ENCODE assay signal across 8 cellular contexts in genomic region chr14:72894323-72894622, GRCh38. TPM values are rescaled to one million over a fixed set of nuclear protein-coding genes. Genes with fewer than 3 reads are reported as not detected.
DNase-seq lines count a peak whose midpoint lies in the region; ATAC-seq and TF ChIP-seq lines count a peak whose summit lies in the region.

No MANE protein-coding gene starts in this region.

- intact Hi-C loops in adrenal gland (cut with DNase I), result no loop called here

- POLR2A ChIA-PET in activated CD4-positive, alpha-beta T cell treated with anti-CD3 and anti-CD28 coated beads, Interleukin-2, amount 10 ng/mL, durations not matched to agents 7 days and 5 days (lab: Charles Lee), result no interaction called here

- H3K4me1 Mint-ChIP-seq in activated CD4-positive, alpha-beta T cell treated with anti-CD3 and anti-CD28 coated beads, Interleukin-2, amount 10 ng/mL, durations not matched to agents 7 days and 5 days, result peaks cover 25% of the 10 kb centered on the region

- TF ChIP-seq CTCF in adrenal gland (IDR thresholded peaks at IDR 0.05), result no peak
- no peak for TF ChIP-seq CTCF in liver (IDR thresholded peaks at IDR 0.05; ENCODE audit: low read depth, low read length, missing input control)

- H3K27ac Mint-ChIP-seq in activated CD4-positive, alpha-beta T cell treated with anti-CD3 and anti-CD28 coated beads, Interleukin-2, amount 10 ng/mL, durations not matched to agents 7 days and 5 days, result peak overlapping the region; percentile 80

- H3K4me3 Mint-ChIP-seq in activated CD4-positive, alpha-beta T cell treated with anti-CD3 and anti-CD28 coated beads, Interleukin-2, amount 10 ng/mL, durations not matched to agents 7 days and 5 days, result peak overlapping the region; percentile 92

- H3K27ac ChIP-seq in adrenal gland, result peak overlapping the region in 3 of 5 donors; percentile 33 to 48 (median 47)
- H3K27ac ChIP-seq in liver (ENCODE audit: low read depth in 1 of 2, low read length in 2 of 2), result peak overlapping the region; percentile 65 to 80
- no peak overlapping the region for H3K27ac ChIP-seq in thymus (ENCODE audit: low read depth)

- H3K9me3 ChIP-seq in adrenal gland (replicated peaks in 1 of 3) (no peaks in the 10 kb centered on the region), liver (ENCODE audit: control insufficient read depth in 4 of 4, low read length in 3 of 4) (no peaks in the 10 kb centered on the region), thymus (ENCODE audit: control insufficient read depth) (no peaks in the 10 kb centered on the region)

- peaks cover 67% of the 10 kb centered on the region for H3K27me3 Mint-ChIP-seq in activated CD4-positive, alpha-beta T cell treated with anti-CD3 and anti-CD28 coated beads, Interleukin-2, amount 10 ng/mL, durations not matched to agents 7 days and 5 days

- H3K4me3 ChIP-seq in adrenal gland (peak overlapping the region in 2 of 4 donors; percentile 84 to 92), liver (ENCODE audit: low read depth in 1 of 3, low read length in 3 of 3) (peak overlapping the region; percentile 65 to 96 (median 83)), thymus (ENCODE audit: low read length) (peak overlapping the region; percentile 78)

- H3K27me3 ChIP-seq in adrenal gland (no peaks in the 10 kb centered on the region), liver (ENCODE audit: control insufficient read depth in 4 of 4, insufficient read depth in 4 of 4, low read length in 3 of 4) (no peaks in the 10 kb centered on the region), thymus (ENCODE audit: control insufficient read depth, insufficient read depth) (peaks cover 50% of the 10 kb centered on the region)

- no peaks in the 10 kb centered on the region for H3K36me3 Mint-ChIP-seq in activated CD4-positive, alpha-beta T cell treated with anti-CD3 and anti-CD28 coated beads, Interleukin-2, amount 10 ng/mL, durations not matched to agents 7 days and 5 days (ENCODE audit: low read depth)

- no peak for TF ChIP-seq POLR2A in adrenal gland (IDR thresholded peaks at IDR 0.05)

- peak overlapping the region; percentile 68 to 81 for H3K9ac ChIP-seq in liver (ENCODE audit: low read depth in 1 of 2, low read length in 2 of 2)

- TF ChIP-seq RAD21 in liver (IDR thresholded peaks at IDR 0.05), result no peak

- H3K4me1 ChIP-seq in adrenal gland (replicated peaks in 1 of 2) (peaks cover 3 to 18% of the 10 kb centered on the region in 2 donors), liver (ENCODE audit: control insufficient read depth in 4 of 4, insufficient read depth in 4 of 4, low read length in 3 of 4) (peaks cover 3 to 28% (median 15%) of the 10 kb centered on the region in 4 donors), thymus (ENCODE audit: control insufficient read depth, insufficient read depth, low read length) (peaks cover 16% of the 10 kb centered on the region)

- no peak for ATAC-seq in HG03460 (IDR thresholded peaks at IDR 0.05; ENCODE audit: unreplicated experiment)
- ATAC-seq in HG03520 (IDR thresholded peaks at IDR 0.05; ENCODE audit: unreplicated experiment), result no peak

- CTCF ChIA-PET in activated CD4-positive, alpha-beta T cell treated with anti-CD3 and anti-CD28 coated beads, Interleukin-2, amount 10 ng/mL, durations not matched to agents 7 days and 5 days (lab: Charles Lee), result interaction anchor here (0.8 to 2.5 kb wide), 5 partner anchors 8 to 379 kb away, joined by 3 to 14 read pairs (median 5); no protein-coding TSS in a partner anchor

- 0 to 1% (median 0%) methylated on average over 11 of the region's 11 CpGs for WGBS in adrenal gland, 4 donors
- WGBS in liver, result under 1% methylated on average over 11 of the region's 11 CpGs
- WGBS in thymus, result 2% methylated on average over 11 of the region's 11 CpGs

- H3K36me3 ChIP-seq in adrenal gland (replicated peaks in 1 of 2), result no peaks in the 10 kb centered on the region
- no peaks in the 10 kb centered on the region for H3K36me3 ChIP-seq in liver (ENCODE audit: control insufficient read depth in 4 of 4, insufficient read depth in 3 of 4, low read depth in 1 of 4, low read length in 3 of 4)
- no peaks in the 10 kb centered on the region for H3K36me3 ChIP-seq in thymus (ENCODE audit: control insufficient read depth, insufficient read depth)

- H3K9me3 Mint-ChIP-seq in activated CD4-positive, alpha-beta T cell treated with anti-CD3 and anti-CD28 coated beads, Interleukin-2, amount 10 ng/mL, durations not matched to agents 7 days and 5 days, result no peaks in the 10 kb centered on the region

- DNase-seq in activated CD4-positive, alpha-beta T cell treated with anti-CD3 and anti-CD28 coated beads, Interleukin-2, amount 10 ng/mL, durations not matched to agents 7 days and 5 days, result no peak
- no peak for DNase-seq in activated CD4-positive, alpha-beta T cell treated with anti-CD3 and anti-CD28 coated beads for 4 hours
- DNase-seq in adrenal gland, result no peak
- DNase-seq in NCI-H510A treated with DMSO at 0.1 percent for 48 hours (lab: John Stamatoyannopoulos, UW), result no peak

TF ChIP-seq in liver, 16 proteins besides CTCF, POLR2A, EP300 and RAD21:
- TF ChIP-seq REST (IDR thresholded peaks at IDR 0.05), result no peak
- no peak for TF ChIP-seq RXRA (IDR thresholded peaks at IDR 0.05)
- no peak for TF ChIP-seq FOXA1 (IDR thresholded peaks at IDR 0.05)
- TF ChIP-seq NR2F2 (IDR thresholded peaks at IDR 0.05), result no peak
- no peak for TF ChIP-seq FOXA2 (IDR thresholded peaks at IDR 0.05)
- TF ChIP-seq YY1 (IDR thresholded peaks at IDR 0.05), result no peak
- TF ChIP-seq ZBTB33 (IDR thresholded peaks at IDR 0.05), result no peak
- TF ChIP-seq HNF4A (conservative IDR thresholded peaks at IDR 0.05), result no peak

RNA-seq across cellular contexts. Expression of gene DPF3, which starts 0.4 kb away (rescaled TPM):
- total RNA-seq in activated CD4-positive, alpha-beta T cell treated with anti-CD3 and anti-CD28 coated beads, Interleukin-2, amount 10 ng/mL, durations not matched to agents 7 days and 5 days, result 1 to 10 TPM; 6.6 to 7.4 TPM
- total RNA-seq in adrenal gland (1 to 10 TPM in 7 of 8 donors, under 1 TPM in 1; 0.97 to 6.0 (median 3.6) TPM), liver (10 to 100 TPM in 1 of 2 donors, 1 to 10 TPM in 1; 3.2 to 23.2 TPM)
- polyA plus RNA-seq in adrenal gland (1 to 10 TPM in 2 of 3 donors, under 1 TPM in 1; 0.91 to 4.6 (median 2.8) TPM), liver (1 to 10 TPM; 1.1 to 1.8 TPM), thymus (0.46 TPM)

RNA-seq across cellular contexts. Expression of gene DCAF4, which starts 32.0 kb away (rescaled TPM):
- 10 to 100 TPM; 15.9 to 21.3 TPM for total RNA-seq in activated CD4-positive, alpha-beta T cell treated with anti-CD3 and anti-CD28 coated beads, Interleukin-2, amount 10 ng/mL, durations not matched to agents 7 days and 5 days
- total RNA-seq in adrenal gland (10 to 100 TPM; 12.4 to 19.3 (median 16.0) TPM), liver (10 to 100 TPM in 1 of 2 donors, 1 to 10 TPM in 1; 3.5 to 11.0 TPM)
- polyA plus RNA-seq in adrenal gland (10 to 100 TPM in 2 of 3 donors, 1 to 10 TPM in 1; 7.6 to 16.1 (median 10.3) TPM), liver (1 to 10 TPM; 4.1 to 8.1 TPM), thymus (10.7 TPM)
